ENCODE assay signal across 15 cellular contexts in the genomic region with DNA sequence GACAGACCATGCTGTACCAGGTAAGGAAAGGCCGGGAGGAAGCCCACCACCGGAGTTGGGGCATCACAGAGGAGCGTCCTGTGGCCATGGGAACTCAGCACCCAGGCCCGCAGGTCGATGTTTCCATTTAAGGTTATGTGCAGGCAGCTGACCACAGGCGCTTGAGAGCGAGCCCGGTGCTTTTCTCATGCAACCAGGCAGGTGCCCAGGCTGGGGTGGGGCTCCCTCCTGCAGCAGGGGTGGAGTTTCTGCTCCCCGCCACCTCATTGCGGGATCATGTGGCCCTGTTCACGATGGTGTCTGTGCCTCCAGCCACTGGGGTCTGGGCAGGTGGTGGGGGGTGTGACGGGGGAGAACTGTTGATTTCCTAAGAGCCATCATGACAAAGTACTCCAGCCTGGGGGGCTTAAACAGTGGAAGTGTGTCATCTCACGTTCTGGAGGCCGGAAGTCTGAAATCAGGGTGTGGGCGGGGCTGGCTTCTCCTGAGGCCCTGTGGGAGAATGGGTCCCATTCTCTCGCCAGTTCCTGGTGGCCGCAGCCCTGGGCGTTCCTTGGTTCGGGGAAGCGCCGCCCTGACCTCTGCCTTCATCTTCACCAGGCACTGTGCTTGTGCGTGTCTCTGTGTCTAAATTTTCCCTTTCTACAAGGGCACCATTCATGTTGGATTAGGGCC.
"Had no signal": no experiment of that assay in that cellular context is flagged by ENCODE, and none has a peak within 500 bp of the region (broad histone marks: within the 10 kb centered on the region; RNA-seq: fewer than 3 reads in every experiment).

No MANE protein-coding gene starts in this region.

- H3K27me3 Mint-ChIP-seq: activated CD4-positive, alpha-beta memory T cell treated with anti-CD3 and anti-CD28 coated beads for 36 hours had no signal

- H3K4me1 Mint-ChIP-seq: T-cell had no signal

- H3K4me1 ChIP-seq: esophagus squamous epithelium had no signal

- FAIRE-seq: endothelial cell of umbilical vein, small intestine had no signal

- H3K4me3 ChIP-seq: esophagus squamous epithelium, SK-N-MC had no signal

- H3K27ac Mint-ChIP-seq: activated CD4-positive, alpha-beta memory T cell treated with anti-CD3 and anti-CD28 coated beads for 36 hours; activated T-cell treated with anti-CD3 and anti-CD28 coated beads, Interleukin-2, amount 50 U/mL, for 24 hours; naive B cell; stimulated activated naive CD8-positive, alpha-beta T cell treated with anti-CD3 and anti-CD28 coated beads, Interleukin-15, Interleukin-2, amounts not matched to agents 100 ng/mL and 50 ng/mL, for 24 hours; T-cell had no signal

- H3K36me3 ChIP-seq: esophagus squamous epithelium had no signal

- H3K4me3 Mint-ChIP-seq: activated CD4-positive, alpha-beta memory T cell treated with anti-CD3 and anti-CD28 coated beads for 36 hours; activated T-cell treated with anti-CD3 and anti-CD28 coated beads, Interleukin-2, amount 50 U/mL, for 24 hours; naive B cell; stimulated activated naive CD8-positive, alpha-beta T cell treated with anti-CD3 and anti-CD28 coated beads, Interleukin-15, Interleukin-2, amounts not matched to agents 100 ng/mL and 50 ng/mL, for 24 hours; T-cell had no signal

- DNase-seq: activated CD4-positive, alpha-beta memory T cell treated with anti-CD3 and anti-CD28 coated beads for 36 hours; activated CD4-positive, alpha-beta T cell treated with anti-CD3 and anti-CD28 coated beads for 1 hour; activated effector memory CD4-positive, alpha-beta T cell treated with Interleukin-2 at 50 U/mL for 16 hours; activated naive CD4-positive, alpha-beta T cell treated with anti-CD3 and anti-CD28 coated beads, Interleukin-2, amount 50 U/mL, for 16 hours; activated T-cell treated with anti-CD3 and anti-CD28 coated beads, Interleukin-2, amount 50 U/mL, for 24 hours; esophagus squamous epithelium; hippocampal formation; naive B cell; small intestine; T-cell; T-helper 9 cell had no signal

- H3K9me3 ChIP-seq: esophagus squamous epithelium had no signal

- ATAC-seq: left colon, T-cell had no signal

- H3K36me3 Mint-ChIP-seq: activated CD4-positive, alpha-beta memory T cell treated with anti-CD3 and anti-CD28 coated beads for 36 hours; naive B cell; T-cell had no signal

- H3K27ac ChIP-seq: esophagus squamous epithelium, SK-N-MC had no signal
